9 cellular contexts compared by ENCODE assay signal in the genomic region with DNA sequence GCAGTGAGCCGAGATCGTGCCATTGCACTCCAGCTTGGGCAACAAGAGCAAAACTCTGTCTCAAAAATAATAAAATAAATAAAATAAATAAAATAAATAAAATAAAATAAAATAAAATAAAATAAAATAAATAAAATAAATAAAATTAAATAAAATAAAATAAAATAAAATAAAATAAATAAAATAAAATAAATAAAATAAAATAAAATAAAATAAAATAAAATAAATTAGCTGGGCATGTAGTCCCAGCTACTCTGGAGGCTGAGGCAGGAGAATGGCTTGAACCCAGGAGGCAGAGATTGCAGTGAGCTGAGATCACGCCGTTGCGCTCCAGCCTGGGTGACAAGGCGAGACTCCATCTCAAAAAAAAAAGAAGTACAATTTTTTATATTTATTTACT. TPM values are rescaled to one million over a fixed set of nuclear protein-coding genes. Genes with fewer than 3 reads are reported as not detected.
A peak's percentile ranks its signal among the peaks of the same experiment; 100 is the strongest.
DNase-seq lines count a peak whose midpoint lies in the region; ATAC-seq, FAIRE-seq and TF ChIP-seq lines count a peak whose summit lies in the region.
"Not testable (repeated sequence)": the region's sequence is repeated elsewhere in the genome, so short reads cannot be mapped to it uniquely, and the experiment has no call there.
"Had no signal": no experiment of that assay in that cellular context is flagged by ENCODE, and none has a peak within 500 bp of the region (broad histone marks: within the 10 kb centered on the region; RNA-seq: fewer than 3 reads in every experiment).

No MANE protein-coding gene starts in this region.

- not testable (repeated sequence) for H3K9me3 Mint-ChIP-seq in WTC11

- not testable (repeated sequence) for H3K4me1 Mint-ChIP-seq in WTC11

- H3K27me3 Mint-ChIP-seq in WTC11 (ENCODE audit: low read depth): not testable (repeated sequence)

- not testable (repeated sequence) for ATAC-seq in WTC11

- not testable (repeated sequence) for H3K27ac Mint-ChIP-seq in WTC11

- peak; percentile 40 for FAIRE-seq in A204.1 (lab: Jason Lieb, UNC)
- peak; percentile 25 for FAIRE-seq in G401.6 (lab: Jason Lieb, UNC)

- POLR2A ChIA-PET in WTC11 (lab: Charles Lee): not testable (repeated sequence)

- H3K4me3 Mint-ChIP-seq in WTC11: not testable (repeated sequence)

- DNase-seq in WTC11 (ENCODE audit: low spot score): not testable (repeated sequence)

- not testable (repeated sequence) for TF ChIP-seq CTCF in WTC11 (IDR thresholded peaks at IDR 0.05)

- CTCF ChIA-PET in WTC11 (lab: Charles Lee): interaction anchor here (2.5 kb wide), 1 partner anchor 53 kb away, joined by 8 read pairs; the partner anchor contains the start of gene PRSS12

- H3K36me3 Mint-ChIP-seq in WTC11: not testable (repeated sequence)

TF ChIP-seq in WTC11, 78 proteins besides CTCF, POLR2A, EP300 and RAD21:
- TF ChIP-seq HMGA2 (CRISPR knock-in tag; IDR thresholded peaks at IDR 0.05): peak; percentile 99
TF ChIP-seq in WTC11: peak in this region for 1; not testable (repeated sequence) for 77.

RNA-seq across cellular contexts. Expression of gene PRSS12, which starts 53.2 kb away (rescaled TPM):
- total RNA-seq in WTC11 (2021): 8.4 to 14.1 TPM (median 10.5 TPM) in 3 replicates
- total RNA-seq: B cell; CD4-positive, alpha-beta memory T cell; CD4-positive, alpha-beta T cell; CD4-positive, CD25-positive, alpha-beta regulatory T cell; CD8-positive, alpha-beta memory T cell; CD8-positive, alpha-beta T cell had no signal
